13 cellular contexts compared by ENCODE assay signal in the genomic region with DNA sequence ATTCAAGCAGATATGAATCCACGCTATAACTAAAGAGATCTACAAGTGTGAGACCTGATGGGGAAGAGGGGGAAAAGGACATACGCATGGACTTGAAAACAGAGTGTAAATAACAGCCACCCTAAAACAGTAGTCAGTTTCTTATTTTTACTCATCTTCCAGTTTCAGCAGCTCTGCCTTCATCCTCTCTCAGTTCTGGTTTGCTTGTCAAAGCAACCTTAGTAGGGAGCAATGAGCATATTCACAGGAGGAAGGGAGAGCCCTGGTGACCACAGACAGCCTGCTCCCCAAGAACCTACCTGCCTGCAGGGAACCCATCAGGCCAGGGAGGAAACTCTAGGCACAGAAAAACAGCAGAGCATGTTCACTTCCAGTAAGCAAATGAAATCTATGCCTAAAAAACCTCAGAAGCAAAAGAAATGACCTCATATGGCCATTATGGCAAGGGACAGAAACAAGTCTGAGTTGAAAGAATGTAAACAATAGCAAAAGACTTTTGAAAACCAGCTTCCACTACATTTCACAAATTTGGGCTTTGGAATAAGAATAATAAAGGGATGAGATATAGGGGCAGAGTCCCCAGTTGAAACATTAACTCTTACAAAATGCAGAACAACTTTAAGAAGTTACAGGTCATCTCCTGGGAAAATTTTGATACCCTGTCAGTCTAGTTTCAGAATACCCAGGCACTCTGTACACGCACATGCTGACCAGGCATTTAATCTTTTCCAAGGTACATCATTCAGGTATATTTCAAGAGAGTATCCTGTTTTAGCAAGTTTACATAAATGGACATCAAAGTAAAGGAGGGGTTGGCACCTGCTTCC.
A peak's percentile ranks its signal among the peaks of the same experiment; 100 is the strongest.
DNase-seq lines count a peak whose midpoint lies in the region; ATAC-seq, FAIRE-seq and TF ChIP-seq lines count a peak whose summit lies in the region.
"Had no signal": no experiment of that assay in that cellular context is flagged by ENCODE, and none has a peak within 500 bp of the region (broad histone marks: within the 10 kb centered on the region; RNA-seq: fewer than 3 reads in every experiment).

No MANE protein-coding gene starts in this region.

- H3K9me3 ChIP-seq in fibroblast of lung (ENCODE audit: control insufficient read depth, insufficient read depth, low read depth, low read length) (no peaks in the 10 kb centered on the region), osteoblast (ENCODE audit: low read depth, low read length) (no peaks in the 10 kb centered on the region)
- H3K9me3 ChIP-seq: Caco-2 had no signal

- H2AFZ ChIP-seq in fibroblast of lung (ENCODE audit: low read length) (no peak overlapping the region), osteoblast (ENCODE audit: low read length) (no peak overlapping the region)

- FAIRE-seq in GM18507 (lab: Jason Lieb, UNC): peak; percentile 18

- H3K79me2 ChIP-seq in fibroblast of lung (ENCODE audit: control insufficient read depth, insufficient read depth, low read length) (no peaks in the 10 kb centered on the region), osteoblast (ENCODE audit: insufficient read depth, low read length) (no peaks in the 10 kb centered on the region)

- H3K36me3 ChIP-seq in fibroblast of lung (ENCODE audit: control insufficient read depth, insufficient read depth, low read length): no peaks in the 10 kb centered on the region
- no peaks in the 10 kb centered on the region for H3K36me3 ChIP-seq in osteoblast (ENCODE audit: insufficient read depth, low read length)

- DNase-seq in GM18507 (ENCODE audit: extremely low spot score, insufficient read length, low read depth) (no peak), fibroblast of lung (ENCODE audit: low read depth in 2 of 2) (peak; percentile 35 to 45), osteoblast (ENCODE audit: insufficient read length, low spot score, missing footprints) (no peak), NCI-H446 (lab: John Stamatoyannopoulos, UW) (no peak), NCI-H526 (lab: John Stamatoyannopoulos, UW) (no peak)
- no peak for DNase-seq in activated CD4-positive, alpha-beta T cell treated with anti-CD3 and anti-CD28 coated beads, Interleukin-2, amount 50 U/mL, for 48 hours
- DNase-seq: activated CD4-positive, alpha-beta T cell treated with anti-CD3 and anti-CD28 coated beads for 1 hour; activated naive CD8-positive, alpha-beta T cell treated with anti-CD3 and anti-CD28 coated beads, Interleukin-2, amount 10 ng/mL, durations not matched to agents 7 days and 5 days; Caco-2; naive thymus-derived CD4-positive, alpha-beta T cell; SIG-M5 had no signal

- H3K9ac ChIP-seq in fibroblast of lung (ENCODE audit: insufficient read depth, low read length): no peak overlapping the region

- H3K4me1 ChIP-seq in fibroblast of lung (ENCODE audit: control insufficient read depth, extremely low read depth, insufficient read depth, low read length) (no peaks in the 10 kb centered on the region), osteoblast (ENCODE audit: insufficient read depth, low read length) (no peaks in the 10 kb centered on the region)
- H3K4me1 ChIP-seq: Caco-2 had no signal

- TF ChIP-seq CTCF in fibroblast of lung (conservative IDR thresholded peaks at IDR 0.05 in 1 of 2, IDR thresholded peaks at IDR 0.05 in 1 of 2; ENCODE audit: low read depth in 1 of 2, low read length in 2 of 2) (no peak), osteoblast (IDR thresholded peaks at IDR 0.05; ENCODE audit: extremely low read depth, low read depth, low read length) (no peak)

- ATAC-seq in GM21619 (IDR thresholded peaks at IDR 0.05; ENCODE audit: unreplicated experiment) (peak; percentile 84), HG03342 (IDR thresholded peaks at IDR 0.05; ENCODE audit: unreplicated experiment) (peak; percentile 67)
- ATAC-seq: naive thymus-derived CD4-positive, alpha-beta T cell had no signal

- H3K27ac ChIP-seq in fibroblast of lung (ENCODE audit: insufficient read depth, low read length): no peak overlapping the region
- H3K27ac ChIP-seq in osteoblast (ENCODE audit: low read depth, low read length): no peak overlapping the region

- H3K27me3 ChIP-seq in fibroblast of lung (ENCODE audit: control insufficient read depth, insufficient read depth, low read length) (no peaks in the 10 kb centered on the region), osteoblast (ENCODE audit: insufficient read depth, low read length) (no peaks in the 10 kb centered on the region)

- H4K20me1 ChIP-seq in fibroblast of lung (ENCODE audit: control insufficient read depth, extremely low read depth, insufficient read depth, low read length) (no peaks in the 10 kb centered on the region), osteoblast (ENCODE audit: insufficient read depth, low read length) (no peaks in the 10 kb centered on the region)

- H3K4me2 ChIP-seq in fibroblast of lung (ENCODE audit: extremely low read depth, insufficient read depth, low read length) (no peak overlapping the region), osteoblast (ENCODE audit: insufficient read depth, low read length) (no peak overlapping the region)

- H3K4me3 ChIP-seq in fibroblast of lung (replicated peaks in 1 of 4; ENCODE audit: control extremely low read depth in 1 of 4, insufficient read depth in 1 of 4, low read depth in 3 of 4, low read length in 4 of 4): no peak overlapping the region
- H3K4me3 ChIP-seq in osteoblast (ENCODE audit: insufficient read depth, low read length): no peak overlapping the region

Comparison
In these comparisons a context has a peak if more than half of its experiments do, and no peak if none do; other contexts are left out.
1. DNase-seq: peak in fibroblast of lung (2 of 2); none in GM18507 (single experiment), osteoblast (single experiment), NCI-H446 (0 of 2), activated CD4-positive, alpha-beta T cell treated with anti-CD3 and anti-CD28 coated beads, Interleukin-2, amount 50 U/mL, for 48 hours (0 of 2) and NCI-H526 (0 of 2).